In the genomic region with DNA sequence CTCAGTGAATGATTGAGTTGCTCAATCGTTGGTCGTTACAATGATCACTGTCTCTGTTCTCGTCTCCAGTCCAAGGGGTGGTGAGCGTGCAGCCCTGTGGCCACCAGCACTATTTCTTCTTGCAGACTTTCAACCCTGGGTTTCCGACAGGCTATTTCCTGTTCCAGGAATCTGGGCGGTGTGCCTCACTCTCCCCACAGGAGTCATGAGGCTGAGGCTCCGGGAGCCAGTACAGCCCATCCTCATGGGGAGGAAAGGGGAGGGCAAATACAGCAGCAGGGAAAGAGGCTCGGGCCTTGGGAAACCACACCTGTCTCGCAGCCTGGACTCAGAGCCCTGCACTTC, we compare ENCODE assay signal across 15 cellular contexts. TPM values are rescaled to one million over a fixed set of nuclear protein-coding genes. Genes with fewer than 3 reads are reported as not detected.
DNase-seq lines count a peak whose midpoint lies in the region; ATAC-seq and TF ChIP-seq lines count a peak whose summit lies in the region.
"Had no signal": no experiment of that assay in that cellular context is flagged by ENCODE, and none has a peak within 500 bp of the region (broad histone marks: within the 10 kb centered on the region; RNA-seq: fewer than 3 reads in every experiment).

No MANE protein-coding gene starts in this region.

- peak overlapping the region in 1 of 5 donors; percentile 43 for H3K27ac ChIP-seq in adrenal gland
- H3K27ac ChIP-seq in gastroesophageal sphincter = no peak overlapping the region
- H3K27ac ChIP-seq in sigmoid colon = no peak overlapping the region
- no peak overlapping the region for H3K27ac ChIP-seq in Peyer's patch

- TF ChIP-seq POLR2A in adrenal gland (IDR thresholded peaks at IDR 0.05) (no peak), gastroesophageal sphincter (IDR thresholded peaks at IDR 0.05) (no peak), sigmoid colon (IDR thresholded peaks at IDR 0.05) (no peak), Peyer's patch (IDR thresholded peaks at IDR 0.05) (no peak)

- no peaks in the 10 kb centered on the region for H3K4me1 Mint-ChIP-seq in activated naive CD4-positive, alpha-beta T cell treated with anti-CD3 and anti-CD28 coated beads for 36 hours (ENCODE audit: low read depth)

- TF ChIP-seq CTCF in adrenal gland (IDR thresholded peaks at IDR 0.05) = no peak
- TF ChIP-seq CTCF in gastroesophageal sphincter (IDR thresholded peaks at IDR 0.05) = no peak
- TF ChIP-seq CTCF in sigmoid colon (IDR thresholded peaks at IDR 0.05) = no peak
- TF ChIP-seq CTCF in Peyer's patch (IDR thresholded peaks at IDR 0.05) = no peak

- H3K27me3 Mint-ChIP-seq in activated naive CD4-positive, alpha-beta T cell treated with anti-CD3 and anti-CD28 coated beads for 36 hours (ENCODE audit: low read depth) = peaks cover 6% of the 10 kb centered on the region
- H3K27me3 Mint-ChIP-seq: progenitor cell of endocrine pancreas had no signal

- H3K27ac Mint-ChIP-seq in activated naive CD4-positive, alpha-beta T cell treated with anti-CD3 and anti-CD28 coated beads for 36 hours = no peak overlapping the region
- H3K27ac Mint-ChIP-seq: activated CD4-positive, alpha-beta T cell treated with anti-CD3 and anti-CD28 coated beads, Interleukin-2, amount 10 ng/mL, durations not matched to agents 7 days and 5 days; progenitor cell of endocrine pancreas had no signal

- H3K4me3 ChIP-seq in adrenal gland = no peak overlapping the region
- H3K4me3 ChIP-seq in gastroesophageal sphincter = no peak overlapping the region
- no peak overlapping the region for H3K4me3 ChIP-seq in sigmoid colon
- H3K4me3 ChIP-seq in Peyer's patch = no peak overlapping the region

- no peaks in the 10 kb centered on the region for H3K27me3 ChIP-seq in adrenal gland
- H3K27me3 ChIP-seq in gastroesophageal sphincter = peaks cover 14% of the 10 kb centered on the region
- H3K27me3 ChIP-seq in sigmoid colon = no peaks in the 10 kb centered on the region
- no peaks in the 10 kb centered on the region for H3K27me3 ChIP-seq in Peyer's patch

- no peaks in the 10 kb centered on the region for H3K9me3 Mint-ChIP-seq in activated naive CD4-positive, alpha-beta T cell treated with anti-CD3 and anti-CD28 coated beads for 36 hours
- H3K9me3 Mint-ChIP-seq: activated CD4-positive, alpha-beta T cell treated with anti-CD3 and anti-CD28 coated beads, Interleukin-2, amount 10 ng/mL, durations not matched to agents 7 days and 5 days; activated T-cell treated with anti-CD3 and anti-CD28 coated beads, Interleukin-2, amount 50 U/mL, for 4 hours had no signal

- peak; percentile 28 for DNase-seq in HT-29 (ENCODE audit: low spot score)
- peak in 4 of 7 donors; percentile 25 to 61 (median 35) for DNase-seq in adrenal gland
- DNase-seq in sigmoid colon = peak; percentile 89
- DNase-seq in activated naive CD4-positive, alpha-beta T cell treated with anti-CD3 and anti-CD28 coated beads for 36 hours = no peak
- no peak for DNase-seq in Peyer's patch
- no peak for DNase-seq in effector CD4-positive, alpha-beta T cell
- DNase-seq: activated CD4-positive, alpha-beta T cell treated with anti-CD3 and anti-CD28 coated beads, Interleukin-2, amount 10 ng/mL, durations not matched to agents 7 days and 5 days; activated T-cell treated with anti-CD3 and anti-CD28 coated beads, Interleukin-2, amount 50 U/mL, for 4 hours; C1 segment of cervical spinal cord; DMS79; NCI-H2081; NCI-H69 had no signal

- H3K9me3 ChIP-seq in adrenal gland (replicated peaks in 1 of 3) (no peaks in the 10 kb centered on the region), gastroesophageal sphincter (no peaks in the 10 kb centered on the region), sigmoid colon (no peaks in the 10 kb centered on the region), Peyer's patch (no peaks in the 10 kb centered on the region)

- intact Hi-C loops in adrenal gland (cut with DNase I) (loop anchor here in 1 of 2 donors (10.0 kb wide), 1 partner anchor 173 kb away; no protein-coding TSS in a partner anchor), sigmoid colon (cut with DNase I) (no loop called here)
- intact Hi-C loops in activated naive CD4-positive, alpha-beta T cell treated with anti-CD3 and anti-CD28 coated beads for 36 hours (cut with micrococcal nuclease) = no loop called here

- CTCF ChIA-PET in activated naive CD4-positive, alpha-beta T cell treated with anti-CD3 and anti-CD28 coated beads for 36 hours (lab: Charles Lee) = interaction anchor here (0.9 kb wide), 1 partner anchor 10 kb away, joined by 4 read pairs; no protein-coding TSS in a partner anchor

- H3K36me3 Mint-ChIP-seq in activated naive CD4-positive, alpha-beta T cell treated with anti-CD3 and anti-CD28 coated beads for 36 hours (ENCODE audit: low read depth) = no peaks in the 10 kb centered on the region

- H3K4me1 ChIP-seq in adrenal gland (replicated peaks in 1 of 2) = peaks cover 0 to 3% of the 10 kb centered on the region in 2 donors
- H3K4me1 ChIP-seq in gastroesophageal sphincter = peaks cover 0 to 12% (median 0%) of the 10 kb centered on the region in 3 donors
- H3K4me1 ChIP-seq in sigmoid colon = peaks cover 0 to 6% (median 0%) of the 10 kb centered on the region in 4 donors
- H3K4me1 ChIP-seq in Peyer's patch = peaks cover 0 to 12% (median 0%) of the 10 kb centered on the region in 4 donors

- WGBS in adrenal gland, 4 donors = 37 to 62% (median 43%) methylated on average over 5 to 9 of the region's 9 CpGs
- WGBS in gastroesophageal sphincter (ENCODE audit: low coverage in 1 of 2), 2 donors = 50% methylated on average over 7 of the region's 9 CpGs; no CpG with 5 or more reads in 1 of the 2 donors
- WGBS in sigmoid colon, 2 donors = 26 to 29% methylated on average over 9 of the region's 9 CpGs

- H3K36me3 ChIP-seq in adrenal gland (replicated peaks in 1 of 2) = no peaks in the 10 kb centered on the region
- H3K36me3 ChIP-seq in gastroesophageal sphincter = peaks cover 0 to 20% of the 10 kb centered on the region in 2 donors
- peaks cover 0 to 7% (median 0%) of the 10 kb centered on the region in 4 donors for H3K36me3 ChIP-seq in sigmoid colon
- no peaks in the 10 kb centered on the region for H3K36me3 ChIP-seq in Peyer's patch

- H3K4me3 Mint-ChIP-seq in activated naive CD4-positive, alpha-beta T cell treated with anti-CD3 and anti-CD28 coated beads for 36 hours = no peak overlapping the region
- H3K4me3 Mint-ChIP-seq: activated CD4-positive, alpha-beta T cell treated with anti-CD3 and anti-CD28 coated beads, Interleukin-2, amount 10 ng/mL, durations not matched to agents 7 days and 5 days; activated T-cell treated with anti-CD3 and anti-CD28 coated beads, Interleukin-2, amount 50 U/mL, for 4 hours had no signal

- peak; percentile 74 for ATAC-seq in gastroesophageal sphincter
- no peak for ATAC-seq in GM21515 (IDR thresholded peaks at IDR 0.05; ENCODE audit: unreplicated experiment)
- ATAC-seq: activated T-cell treated with anti-CD3 and anti-CD28 coated beads, Interleukin-2, amount 50 U/mL, for 4 hours had no signal

- TF ChIP-seq EP300 in gastroesophageal sphincter (IDR thresholded peaks at IDR 0.05) (no peak), sigmoid colon (IDR thresholded peaks at IDR 0.05) (no peak)

RNA-seq across cellular contexts. Expression of gene KIAA1755, which starts 28.8 kb away (rescaled TPM):
- 0.05 TPM in 1 of 2 replicates, not detected in the other for total RNA-seq in HT-29 (2014; rRNA removed; shearing (Covaris generic))
- total RNA-seq in adrenal gland (1 to 10 TPM in 7 of 8 donors, under 1 TPM in 1; 0.78 to 5.3 (median 2.0) TPM), gastroesophageal sphincter (10 to 100 TPM in 2 of 4 donors, 1 to 10 TPM in 2; 5.1 to 19.9 (median 11.5) TPM), sigmoid colon (10 to 100 TPM in 3 of 4 donors, 1 to 10 TPM in 1; 9.2 to 39.1 (median 17.1) TPM), Peyer's patch (1 to 10 TPM in 2 of 4 donors, under 1 TPM in 2; 0.35 to 4.1 (median 2.0) TPM)
- polyA plus RNA-seq in adrenal gland (1 to 10 TPM in 2 of 3 donors, under 1 TPM in 1; 0.42 to 8.0 (median 3.2) TPM), sigmoid colon (1 to 10 TPM in 2 of 3 donors, not detected in 1; 1.2 to 6.4 TPM)
- not detected for total RNA-seq in activated naive CD4-positive, alpha-beta T cell treated with anti-CD3 and anti-CD28 coated beads for 36 hours
- total RNA-seq: activated CD4-positive, alpha-beta T cell treated with anti-CD3 and anti-CD28 coated beads, Interleukin-2, amount 10 ng/mL, durations not matched to agents 7 days and 5 days; activated T-cell treated with anti-CD3 and anti-CD28 coated beads, Interleukin-2, amount 50 U/mL, for 4 hours had no signal

Comparison
In these comparisons a context has a peak if more than half of its experiments do, and no peak if none do; other contexts are left out.
1. DNase-seq: peak in HT-29 (single experiment), adrenal gland (4 of 7) and sigmoid colon (single experiment); none in activated naive CD4-positive, alpha-beta T cell treated with anti-CD3 and anti-CD28 coated beads for 36 hours (single experiment), Peyer's patch (0 of 3) and effector CD4-positive, alpha-beta T cell (single experiment).